In genomic region chr7:1750541-1751021, GRCh38 we compare ENCODE assay signal across 1 cellular context.
TF ChIP-seq lines count a peak whose summit lies in the region.

No MANE protein-coding gene starts in this region.

TF ChIP-seq in HCT116, 20 proteins besides CTCF, POLR2A, EP300 and RAD21 (continued from another document):
- TF ChIP-seq REST (IDR thresholded peaks at IDR 0.05; ENCODE audit: low read depth) (no peak), ZNF274 (IDR thresholded peaks at IDR 0.05; ENCODE audit: low read depth, low read length) (no peak), MAX (IDR thresholded peaks at IDR 0.05) (no peak), SIN3A (IDR thresholded peaks at IDR 0.05; ENCODE audit: low read depth) (no peak), CEBPB (IDR thresholded peaks at IDR 0.05; ENCODE audit: low read depth) (no peak)
TF ChIP-seq in HCT116: peak in this region for 0.
